Comparison of ENCODE assay signal across 22 cellular contexts in genomic region chr13:29566206-29566605, GRCh38.
"Had no signal": no experiment of that assay in that cellular context is flagged by ENCODE, and none has a peak within 500 bp of the region (broad histone marks: within the 10 kb centered on the region; RNA-seq: fewer than 3 reads in every experiment).

No MANE protein-coding gene starts in this region.

- H3K9me3 Mint-ChIP-seq: activated CD8-positive, alpha-beta T cell treated with anti-CD3 and anti-CD28 coated beads for 36 hours; activated T-helper 1 cell treated with anti-CD3 and anti-CD28 coated beads, Interleukin-12 subunit alpha, Interleukin-12 subunit beta, Interleukin-2, Interleukin-4 antibody, amounts not matched to agents 30 ng/mL and 10 ng/mL and 1 ng/mL, durations not matched to agents 14 hours and 24 hours and 36 hours had no signal

- H3K4me3 Mint-ChIP-seq: activated CD4-positive, alpha-beta T cell treated with anti-CD3 and anti-CD28 coated beads for 36 hours; activated CD8-positive, alpha-beta T cell treated with anti-CD3 and anti-CD28 coated beads for 36 hours; activated naive CD8-positive, alpha-beta T cell; activated T-helper 1 cell treated with anti-CD3 and anti-CD28 coated beads, Interleukin-12 subunit alpha, Interleukin-12 subunit beta, Interleukin-2, Interleukin-4 antibody, amounts not matched to agents 30 ng/mL and 10 ng/mL and 1 ng/mL, durations not matched to agents 14 hours and 24 hours and 36 hours had no signal

- ATAC-seq: activated CD4-positive, alpha-beta T cell treated with anti-CD3 and anti-CD28 coated beads for 36 hours; activated CD8-positive, alpha-beta T cell treated with anti-CD3 and anti-CD28 coated beads for 36 hours had no signal

- DNase-seq: activated CD4-positive, alpha-beta T cell treated with anti-CD3 and anti-CD28 coated beads for 36 hours; activated CD4-positive, alpha-beta T cell treated with anti-CD3 and anti-CD28 coated beads, Interleukin-2, amount 50 U/mL, for 1 hour; activated CD4-positive, alpha-beta T cell treated with anti-CD3 and anti-CD28 coated beads, Interleukin-2, amount 50 U/mL, for 48 hours; activated CD4-positive, CD25-positive, alpha-beta regulatory T cell; activated CD4-positive, CD25-positive, alpha-beta regulatory T cell treated with anti-CD3 and anti-CD28 coated beads, Interleukin-2, amount 50 U/mL, for 72 hours; activated CD8-positive, alpha-beta memory T cell treated with anti-CD3 and anti-CD28 coated beads for 24 hours; activated CD8-positive, alpha-beta T cell treated with anti-CD3 and anti-CD28 coated beads for 36 hours; activated effector memory CD4-positive, alpha-beta T cell treated with Interleukin-2 at 50 U/mL for 16 hours; activated gamma-delta T cell treated with Interleukin-2 at 50 U/mL for 16 hours; activated naive CD4-positive, alpha-beta T cell treated with anti-CD3 and anti-CD28 coated beads, Interleukin-2, amount 50 U/mL, for 16 hours; activated naive CD4-positive, alpha-beta T cell treated with Interleukin-2 at 50 U/mL for 16 hours; activated T-cell treated with anti-CD3 and anti-CD28 coated beads, Interleukin-2, amount 50 U/mL, for 1 hour; amniotic stem cell; anterior cingulate cortex; caudate nucleus; effector CD8-positive, alpha-beta T cell; foreskin fibroblast; head of caudate nucleus; hippocampal formation; T-helper 2 cell had no signal

- H3K36me3 Mint-ChIP-seq: activated naive CD8-positive, alpha-beta T cell had no signal

- H3K27ac Mint-ChIP-seq: activated CD8-positive, alpha-beta T cell treated with anti-CD3 and anti-CD28 coated beads for 36 hours; activated T-helper 1 cell treated with anti-CD3 and anti-CD28 coated beads, Interleukin-12 subunit alpha, Interleukin-12 subunit beta, Interleukin-2, Interleukin-4 antibody, amounts not matched to agents 30 ng/mL and 10 ng/mL and 1 ng/mL, durations not matched to agents 14 hours and 24 hours and 36 hours had no signal

- H3K27me3 Mint-ChIP-seq: activated CD4-positive, alpha-beta T cell treated with anti-CD3 and anti-CD28 coated beads for 36 hours; activated CD8-positive, alpha-beta T cell treated with anti-CD3 and anti-CD28 coated beads for 36 hours; activated naive CD8-positive, alpha-beta T cell had no signal
